37 cellular contexts compared by ENCODE assay signal in the genomic region with DNA sequence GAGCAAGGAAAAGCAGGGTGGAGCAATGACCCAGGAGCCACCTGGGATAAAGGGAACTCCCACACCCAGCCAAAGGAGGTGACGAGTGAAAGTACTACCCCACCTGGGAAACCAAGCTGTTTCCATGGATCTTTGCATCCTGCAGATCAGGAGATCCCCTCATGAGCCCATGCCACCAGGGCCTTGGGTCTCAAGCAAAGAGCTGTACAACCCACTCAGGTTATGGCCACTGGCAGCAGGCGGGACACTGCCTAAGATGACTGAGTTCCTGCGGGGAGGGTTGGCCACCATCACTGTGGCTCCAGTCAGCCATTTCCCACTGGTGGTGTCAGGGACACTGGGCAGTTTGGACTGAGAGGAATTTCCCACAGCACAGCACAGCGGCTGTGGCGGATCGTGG.
"Had no signal": no experiment of that assay in that cellular context is flagged by ENCODE, and none has a peak within 500 bp of the region (broad histone marks: within the 10 kb centered on the region; RNA-seq: fewer than 3 reads in every experiment).

No MANE protein-coding gene starts in this region.

- H3K27me3 Mint-ChIP-seq: activated B cell treated with CpG ODN at 0.5 μM for 24 hours; activated CD8-positive, alpha-beta T cell treated with anti-CD3 and anti-CD28 coated beads for 36 hours; activated naive CD4-positive, alpha-beta T cell treated with anti-CD3 and anti-CD28 coated beads, Interleukin-2, amount 10 ng/mL, durations not matched to agents 7 days and 5 days; activated naive CD8-positive, alpha-beta T cell treated with anti-CD3 and anti-CD28 coated beads, Interleukin-2, amount 10 ng/mL, durations not matched to agents 7 days and 5 days; central memory CD8-positive, alpha-beta T cell; T-helper 17 cell had no signal

- H3K9me3 ChIP-seq: gastrocnemius medialis had no signal

- FAIRE-seq: astrocyte, bronchial epithelial cell, colon, endometrium, endothelial cell of umbilical vein had no signal

- H3K36me3 ChIP-seq: brain microvascular endothelial cell, gastrocnemius medialis, heart left ventricle, WERI-Rb-1 had no signal

- H3K4me1 Mint-ChIP-seq: activated B cell treated with CpG ODN at 0.5 μM for 24 hours; activated naive CD4-positive, alpha-beta T cell treated with anti-CD3 and anti-CD28 coated beads, Interleukin-2, amount 10 ng/mL, durations not matched to agents 7 days and 5 days; activated naive CD8-positive, alpha-beta T cell treated with anti-CD3 and anti-CD28 coated beads, Interleukin-2, amount 10 ng/mL, durations not matched to agents 7 days and 5 days; central memory CD8-positive, alpha-beta T cell; T-helper 17 cell had no signal

- DNase-seq: activated B cell treated with CpG ODN at 0.5 μM for 24 hours; activated CD4-positive, alpha-beta T cell treated with anti-CD3 and anti-CD28 coated beads for 48 hours; activated CD4-positive, alpha-beta T cell treated with anti-CD3 and anti-CD28 coated beads, Interleukin-2, amount 50 U/mL, for 1 hour; activated CD4-positive, alpha-beta T cell treated with anti-CD3 and anti-CD28 coated beads, Interleukin-2, amount 50 U/mL, for 48 hours; activated CD8-positive, alpha-beta memory T cell treated with anti-CD3 and anti-CD28 coated beads for 24 hours; activated CD8-positive, alpha-beta T cell treated with anti-CD3 and anti-CD28 coated beads for 36 hours; activated gamma-delta T cell; activated naive CD4-positive, alpha-beta T cell; activated naive CD4-positive, alpha-beta T cell treated with anti-CD3 and anti-CD28 coated beads, Interleukin-2, amount 10 ng/mL, durations not matched to agents 7 days and 5 days; activated naive CD8-positive, alpha-beta T cell treated with anti-CD3 and anti-CD28 coated beads, Interleukin-2, amount 10 ng/mL, durations not matched to agents 7 days and 5 days; activated T-cell treated with anti-CD3 and anti-CD28 coated beads, Interleukin-2, amount 50 U/mL, for 1 hour; activated T-cell treated with anti-CD3 and anti-CD28 coated beads, Interleukin-2, amount 50 U/mL, for 48 hours; brain microvascular endothelial cell; cortex of kidney; dermis blood vessel endothelial cell; effector CD4-positive, alpha-beta T cell; foreskin fibroblast; gastrocnemius medialis; glutamatergic neuron; heart left ventricle; T-helper 1 cell; T-helper 17 cell; T1000; WERI-Rb-1 had no signal

- H3K27ac Mint-ChIP-seq: activated B cell treated with CpG ODN at 0.5 μM for 24 hours; activated CD8-positive, alpha-beta T cell treated with anti-CD3 and anti-CD28 coated beads for 36 hours; activated naive CD4-positive, alpha-beta T cell treated with anti-CD3 and anti-CD28 coated beads, Interleukin-2, amount 10 ng/mL, durations not matched to agents 7 days and 5 days; activated naive CD4-positive, alpha-beta T cell treated with anti-CD3 and anti-CD28 coated beads, Interleukin-2, amount 50 U/mL, for 72 hours; activated naive CD8-positive, alpha-beta T cell treated with anti-CD3 and anti-CD28 coated beads, Interleukin-2, amount 10 ng/mL, durations not matched to agents 7 days and 5 days; activated T-helper 1 cell treated with anti-CD3 and anti-CD28 coated beads, Interleukin-12 subunit alpha, Interleukin-12 subunit beta, Interleukin-2, Interleukin-4 antibody, amounts not matched to agents 30 ng/mL and 10 ng/mL and 1 ng/mL, durations not matched to agents 14 hours and 24 hours and 36 hours; activated T-helper 2 cell treated with anti-CD3 and anti-CD28 coated beads, Interferon-gamma antibody, Interleukin-2, Interleukin-4, amounts not matched to agents 10 μg/mL and 5 μg/mL and 100 μg/mL, durations not matched to agents 14 hours and 24 hours and 36 hours; T-helper 17 cell; T-helper 2 cell treated with Interferon-gamma antibody and Interleukin-4, amounts not matched to agents 5 μg/mL and 100 μg/mL, for 36 hours had no signal

- H3K36me3 Mint-ChIP-seq: activated naive CD4-positive, alpha-beta T cell treated with anti-CD3 and anti-CD28 coated beads, Interleukin-2, amount 10 ng/mL, durations not matched to agents 7 days and 5 days; activated naive CD8-positive, alpha-beta T cell treated with anti-CD3 and anti-CD28 coated beads, Interleukin-2, amount 10 ng/mL, durations not matched to agents 7 days and 5 days had no signal

- H3K27me3 ChIP-seq: brain microvascular endothelial cell, gastrocnemius medialis, heart left ventricle had no signal

- H3K4me3 ChIP-seq: gastrocnemius medialis, heart left ventricle had no signal

- ATAC-seq: activated CD4-positive, CD25-positive, alpha-beta regulatory T cell treated with anti-CD3 and anti-CD28 coated beads, Interleukin-2, amount 50 U/mL, for 24 hours; activated CD8-positive, alpha-beta T cell treated with anti-CD3 and anti-CD28 coated beads for 36 hours; activated naive CD4-positive, alpha-beta T cell treated with anti-CD3 and anti-CD28 coated beads, Interleukin-2, amount 50 U/mL, for 72 hours; esophagus mucosa; gastrocnemius medialis; heart left ventricle; T-helper 17 cell had no signal

- H3K4me1 ChIP-seq: gastrocnemius medialis, heart left ventricle had no signal

- H3K27ac ChIP-seq: brain microvascular endothelial cell, epithelial cell of prostate, gastrocnemius medialis, heart left ventricle, WERI-Rb-1 had no signal

- H3K4me3 Mint-ChIP-seq: activated B cell treated with CpG ODN at 0.5 μM for 24 hours; activated CD8-positive, alpha-beta T cell treated with anti-CD3 and anti-CD28 coated beads for 36 hours; activated naive CD4-positive, alpha-beta T cell treated with anti-CD3 and anti-CD28 coated beads, Interleukin-2, amount 10 ng/mL, durations not matched to agents 7 days and 5 days; activated naive CD8-positive, alpha-beta T cell treated with anti-CD3 and anti-CD28 coated beads, Interleukin-2, amount 10 ng/mL, durations not matched to agents 7 days and 5 days; activated T-helper 1 cell treated with anti-CD3 and anti-CD28 coated beads, Interleukin-12 subunit alpha, Interleukin-12 subunit beta, Interleukin-2, Interleukin-4 antibody, amounts not matched to agents 30 ng/mL and 10 ng/mL and 1 ng/mL, durations not matched to agents 14 hours and 24 hours and 36 hours; central memory CD8-positive, alpha-beta T cell; T-helper 17 cell; T-helper 2 cell treated with Interferon-gamma antibody and Interleukin-4, amounts not matched to agents 5 μg/mL and 100 μg/mL, for 36 hours had no signal
